In the genomic region with DNA sequence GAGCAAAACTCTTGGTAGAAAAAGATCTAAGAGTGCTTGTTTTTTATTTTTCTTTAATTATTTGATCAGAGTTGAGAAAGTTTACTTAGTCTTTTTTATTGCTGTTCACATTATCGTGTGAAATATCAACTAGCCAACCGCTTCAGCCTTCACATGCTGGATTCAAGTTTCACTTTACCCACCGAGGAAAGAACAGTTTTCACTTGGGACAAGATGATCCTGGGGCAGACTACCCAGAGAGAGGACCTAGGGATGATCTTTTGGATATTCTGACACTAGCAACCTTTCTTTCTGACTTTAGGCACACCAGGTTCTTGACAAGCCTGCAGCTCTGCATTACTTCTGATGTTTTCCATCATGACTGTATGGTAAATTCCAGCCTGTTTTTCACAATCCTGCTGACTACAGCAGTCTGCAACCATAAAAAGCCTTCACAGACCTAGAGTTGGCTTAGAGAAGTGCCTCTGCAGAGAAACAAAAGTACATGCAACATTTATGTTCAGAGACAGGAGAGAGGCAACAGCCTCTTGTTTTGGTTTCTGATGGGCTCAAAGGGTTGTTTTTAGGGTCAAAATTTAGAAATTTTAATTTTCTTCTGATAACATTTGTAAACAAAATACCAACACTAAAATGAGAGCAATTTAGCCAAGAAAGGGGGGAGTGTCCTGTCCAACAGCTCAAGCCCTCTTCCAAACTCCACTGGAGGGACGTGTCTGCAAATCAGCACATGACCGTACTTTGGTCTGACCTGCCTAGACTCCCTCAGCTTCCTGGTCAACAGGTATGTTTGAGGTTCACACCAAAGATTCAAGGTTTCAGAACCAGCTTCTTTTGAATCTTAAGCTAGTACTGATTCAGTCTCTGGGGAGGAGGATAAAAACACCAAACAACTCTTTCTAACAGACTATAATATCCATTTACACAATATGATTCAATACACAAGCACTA, we compare ENCODE assay signal across 9 cellular contexts. TPM values are rescaled to one million over a fixed set of nuclear protein-coding genes. Genes with fewer than 3 reads are reported as not detected.
DNase-seq lines count a peak whose midpoint lies in the region; ATAC-seq and TF ChIP-seq lines count a peak whose summit lies in the region.
"Had no signal": no experiment of that assay in that cellular context is flagged by ENCODE, and none has a peak within 500 bp of the region (broad histone marks: within the 10 kb centered on the region; RNA-seq: fewer than 3 reads in every experiment).

No MANE protein-coding gene starts in this region.

- intact Hi-C loops in adrenal gland (cut with DNase I) (no loop called here), Right ventricle myocardium superior (cut with DNase I) (no loop called here)

- H3K4me3 ChIP-seq in BJ (ENCODE audit: low read depth, low read length) = peak overlapping the region; percentile 44
- H3K4me3 ChIP-seq in adrenal gland = peak overlapping the region in 2 of 4 donors; percentile 10 to 51
- no peak overlapping the region for H3K4me3 ChIP-seq in parathyroid adenoma (ENCODE audit: low read depth, low read length)

- H3K27ac Mint-ChIP-seq in activated naive CD4-positive, alpha-beta T cell treated with anti-CD3 and anti-CD28 coated beads, Interleukin-2, amount 50 U/mL, for 72 hours = no peak overlapping the region

- H3K9me3 ChIP-seq in adrenal gland (replicated peaks in 1 of 3) = no peaks in the 10 kb centered on the region
- H3K9me3 ChIP-seq in parathyroid adenoma (ENCODE audit: control insufficient read depth, low read length) = no peaks in the 10 kb centered on the region

- TF ChIP-seq CTCF in BJ (IDR thresholded peaks at IDR 0.05; ENCODE audit: insufficient read depth, low read depth, low read length) = no peak
- TF ChIP-seq CTCF in adrenal gland (IDR thresholded peaks at IDR 0.05) = peak in 2 of 6 experiments; percentile 14 to 17
- TF ChIP-seq CTCF in parathyroid adenoma (IDR thresholded peaks at IDR 0.05) = no peak

- H2AFZ ChIP-seq in parathyroid adenoma = peak overlapping the region; percentile 60

- no peak for DNase-seq in BJ (ENCODE audit: low read depth)
- DNase-seq in adrenal gland = peak in 3 of 7 donors; percentile 3 to 25 (median 11)
- no peak for DNase-seq in Right ventricle myocardium superior
- DNase-seq in activated CD8-positive, alpha-beta memory T cell treated with anti-CD3 and anti-CD28 coated beads, Interleukin-2, amount 50 U/mL, for 4 hours = no peak
- DNase-seq in activated naive CD4-positive, alpha-beta T cell treated with anti-CD3 and anti-CD28 coated beads, Interleukin-2, amount 50 U/mL, for 72 hours (ENCODE audit: low spot score in 2 of 2) = no peak
- no peak for DNase-seq in activated gamma-delta T cell treated with Interleukin-2 at 50 U/mL for 16 hours
- DNase-seq: activated CD4-positive, alpha-beta T cell treated with anti-CD3 and anti-CD28 coated beads for 4 hours had no signal

- H3K4me1 ChIP-seq in adrenal gland (replicated peaks in 1 of 2) (no peaks in the 10 kb centered on the region), parathyroid adenoma (no peaks in the 10 kb centered on the region)

- H3K4me2 ChIP-seq in parathyroid adenoma (ENCODE audit: low read length) = peak overlapping the region; percentile 55

- ATAC-seq in Right ventricle myocardium superior (ENCODE audit: poor library complexity) (peak; percentile 74), HG02885 (IDR thresholded peaks at IDR 0.05; ENCODE audit: poor library complexity, unreplicated experiment) (no peak)
- ATAC-seq in activated naive CD4-positive, alpha-beta T cell treated with anti-CD3 and anti-CD28 coated beads, Interleukin-2, amount 50 U/mL, for 72 hours = no peak

- CTCF ChIA-PET in BJ (lab: Yijun Ruan, JAX) = interaction anchor here (0.9 to 1.3 kb wide), 2 partner anchors 10 to 18 kb away, joined by 3 read pairs; no protein-coding TSS in a partner anchor

- no peaks in the 10 kb centered on the region for H3K36me3 ChIP-seq in BJ (ENCODE audit: control insufficient read depth, insufficient read depth, low read length)
- no peaks in the 10 kb centered on the region for H3K36me3 ChIP-seq in adrenal gland (replicated peaks in 1 of 2)
- no peaks in the 10 kb centered on the region for H3K36me3 ChIP-seq in parathyroid adenoma (ENCODE audit: control insufficient read depth, insufficient read depth, low read length)

- WGBS in adrenal gland, 4 donors = 24 to 29% (median 28%) methylated on average over 5 of the region's 5 CpGs

- H3K27me3 ChIP-seq in BJ (ENCODE audit: control insufficient read depth, insufficient read depth, low read length) (no peaks in the 10 kb centered on the region), adrenal gland (no peaks in the 10 kb centered on the region), parathyroid adenoma (ENCODE audit: control insufficient read depth, insufficient read depth, low read length) (no peaks in the 10 kb centered on the region)

- H3K27ac ChIP-seq in adrenal gland (peak overlapping the region in 3 of 5 donors; percentile 32 to 68 (median 35)), parathyroid adenoma (no peak overlapping the region)

- no peaks in the 10 kb centered on the region for H3K36me3 Mint-ChIP-seq in activated naive CD4-positive, alpha-beta T cell treated with anti-CD3 and anti-CD28 coated beads, Interleukin-2, amount 50 U/mL, for 72 hours

- no peaks in the 10 kb centered on the region for H3K9me3 Mint-ChIP-seq in activated naive CD4-positive, alpha-beta T cell treated with anti-CD3 and anti-CD28 coated beads, Interleukin-2, amount 50 U/mL, for 72 hours

- POLR2A ChIA-PET in BJ (lab: Charles Lee) = no interaction called here

- H3K9ac ChIP-seq in parathyroid adenoma = no peak overlapping the region

- TF ChIP-seq POLR2A in adrenal gland (IDR thresholded peaks at IDR 0.05) = peak in 1 of 2 donors; percentile 32

- no peaks in the 10 kb centered on the region for H3K79me2 ChIP-seq in parathyroid adenoma

RNA-seq across cellular contexts. Expression of gene ABI3BP, which starts 0.9 kb away (rescaled TPM):
- 16.3 and 17.6 TPM in 2 replicates for polyA plus RNA-seq in BJ (2011; rRNA removed)
- 3.4 and 5.9 TPM in 2 replicates for polyA minus RNA-seq in BJ (2011; rRNA and poly(A)+ RNA removed)
- 10 to 100 TPM in 7 of 8 donors, 1 to 10 TPM in 1; 7.7 to 50.3 (median 26.7) TPM for total RNA-seq in adrenal gland
- polyA plus RNA-seq in adrenal gland = 10 to 100 TPM in 1 of 3 donors, 1 to 10 TPM in 2; 8.3 to 21.0 (median 9.0) TPM
- total RNA-seq in Right ventricle myocardium superior = 28.8 TPM
- total RNA-seq in activated naive CD4-positive, alpha-beta T cell treated with anti-CD3 and anti-CD28 coated beads, Interleukin-2, amount 50 U/mL, for 72 hours = under 1 TPM; 0.12 to 0.32 TPM

Comparison
In these comparisons a context has a peak if more than half of its experiments do, and no peak if none do; other contexts are left out.
1. RNA of gene ABI3BP, which starts 0.9 kb away (total RNA-seq): 7.7 to 50.3 TPM in adrenal gland and 28.8 TPM in Right ventricle myocardium superior (single experiment); 0.12 to 0.32 TPM in activated naive CD4-positive, alpha-beta T cell treated with anti-CD3 and anti-CD28 coated beads, Interleukin-2, amount 50 U/mL, for 72 hours; every median in the first group is over 4 times any median in the second.